In the genomic region with DNA sequence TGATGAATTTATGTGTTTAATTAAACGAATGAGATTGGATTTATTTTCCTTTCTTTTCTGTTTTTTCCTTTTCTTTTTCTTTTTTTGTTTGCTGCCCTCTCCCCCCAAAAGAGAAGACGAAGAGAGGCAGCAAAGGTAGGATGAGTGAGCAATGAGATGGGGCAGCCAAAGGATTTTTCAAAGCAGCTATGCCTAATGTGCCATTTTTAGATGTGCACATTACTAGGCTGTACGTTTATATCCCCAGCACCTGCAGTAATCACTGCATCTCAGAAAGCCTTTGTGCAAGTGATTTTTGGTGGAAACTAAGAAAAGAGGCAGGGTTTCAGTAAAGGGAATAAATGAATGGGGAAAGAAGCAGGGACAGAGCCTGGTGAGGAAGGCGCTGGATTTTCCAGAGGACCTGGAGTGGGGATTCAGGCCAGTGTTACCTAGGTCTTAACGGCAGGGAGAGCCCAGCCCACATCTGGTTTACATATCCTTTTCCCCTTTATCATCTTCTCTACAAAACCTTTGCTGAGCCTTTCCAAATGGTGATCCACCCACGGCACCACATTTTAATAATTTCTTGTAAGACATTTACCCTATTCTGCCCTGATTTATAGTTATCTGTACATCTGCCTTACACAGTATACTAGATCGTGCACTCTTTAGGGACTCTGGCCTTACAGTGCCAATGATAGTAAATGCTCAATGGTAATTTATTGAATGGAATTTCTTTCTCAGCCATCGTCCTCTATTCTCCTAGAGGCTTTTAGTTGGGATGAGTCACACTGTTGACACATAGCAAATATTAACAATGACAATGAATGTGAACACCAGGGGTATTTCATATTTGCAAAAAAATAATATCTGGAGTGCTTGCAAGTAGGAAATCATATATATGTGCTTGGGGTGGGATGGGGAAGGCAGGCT, we compare ENCODE assay signal across 1 cellular context.
TF ChIP-seq lines count a peak whose summit lies in the region.

No MANE protein-coding gene starts in this region.

TF ChIP-seq in HepG2, 621 proteins besides CTCF, POLR2A, EP300 and RAD21 (continued from another document and continues in another):
- TF ChIP-seq TBX3 (IDR thresholded peaks at IDR 0.05; ENCODE audit: borderline replicate concordance) = no peak
- no peak for TF ChIP-seq FOXK1 (CRISPR knock-in tag; IDR thresholded peaks at IDR 0.05; ENCODE audit: borderline replicate concordance, low read depth)
- TF ChIP-seq ZNF607 (CRISPR knock-in tag; IDR thresholded peaks at IDR 0.05; ENCODE audit: borderline replicate concordance) = no peak
- no peak for TF ChIP-seq ZNF460 (CRISPR knock-in tag; IDR thresholded peaks at IDR 0.05; ENCODE audit: borderline replicate concordance)
- TF ChIP-seq, protein P1, sequence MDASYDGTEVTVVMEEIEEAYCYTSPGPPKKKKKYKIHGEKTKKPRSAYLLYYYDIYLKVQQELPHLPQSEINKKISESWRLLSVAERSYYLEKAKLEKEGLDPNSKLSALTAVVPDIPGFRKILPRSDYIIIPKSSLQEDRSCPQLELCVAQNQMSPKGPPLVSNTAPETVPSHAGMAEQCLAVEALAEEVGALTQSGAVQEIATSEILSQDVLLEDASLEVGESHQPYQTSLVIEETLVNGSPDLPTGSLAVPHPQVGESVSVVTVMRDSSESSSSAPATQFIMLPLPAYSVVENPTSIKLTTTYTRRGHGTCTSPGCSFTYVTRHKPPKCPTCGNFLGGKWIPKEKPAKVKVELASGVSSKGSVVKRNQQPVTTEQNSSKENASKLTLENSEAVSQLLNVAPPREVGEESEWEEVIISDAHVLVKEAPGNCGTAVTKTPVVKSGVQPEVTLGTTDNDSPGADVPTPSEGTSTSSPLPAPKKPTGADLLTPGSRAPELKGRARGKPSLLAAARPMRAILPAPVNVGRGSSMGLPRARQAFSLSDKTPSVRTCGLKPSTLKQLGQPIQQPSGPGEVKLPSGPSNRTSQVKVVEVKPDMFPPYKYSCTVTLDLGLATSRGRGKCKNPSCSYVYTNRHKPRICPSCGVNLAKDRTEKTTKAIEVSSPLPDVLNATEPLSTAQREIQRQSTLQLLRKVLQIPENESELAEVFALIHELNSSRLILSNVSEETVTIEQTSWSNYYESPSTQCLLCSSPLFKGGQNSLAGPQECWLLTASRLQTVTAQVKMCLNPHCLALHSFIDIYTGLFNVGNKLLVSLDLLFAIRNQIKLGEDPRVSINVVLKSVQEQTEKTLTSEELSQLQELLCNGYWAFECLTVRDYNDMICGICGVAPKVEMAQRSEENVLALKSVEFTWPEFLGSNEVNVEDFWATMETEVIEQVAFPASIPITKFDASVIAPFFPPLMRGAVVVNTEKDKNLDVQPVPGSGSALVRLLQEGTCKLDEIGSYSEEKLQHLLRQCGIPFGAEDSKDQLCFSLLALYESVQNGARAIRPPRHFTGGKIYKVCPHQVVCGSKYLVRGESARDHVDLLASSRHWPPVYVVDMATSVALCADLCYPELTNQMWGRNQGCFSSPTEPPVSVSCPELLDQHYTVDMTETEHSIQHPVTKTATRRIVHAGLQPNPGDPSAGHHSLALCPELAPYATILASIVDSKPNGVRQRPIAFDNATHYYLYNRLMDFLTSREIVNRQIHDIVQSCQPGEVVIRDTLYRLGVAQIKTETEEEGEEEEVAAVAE (CRISPR knock-in tag; IDR thresholded peaks at IDR 0.05; ENCODE audit: borderline replicate concordance) = no peak
- TF ChIP-seq, protein P2, sequence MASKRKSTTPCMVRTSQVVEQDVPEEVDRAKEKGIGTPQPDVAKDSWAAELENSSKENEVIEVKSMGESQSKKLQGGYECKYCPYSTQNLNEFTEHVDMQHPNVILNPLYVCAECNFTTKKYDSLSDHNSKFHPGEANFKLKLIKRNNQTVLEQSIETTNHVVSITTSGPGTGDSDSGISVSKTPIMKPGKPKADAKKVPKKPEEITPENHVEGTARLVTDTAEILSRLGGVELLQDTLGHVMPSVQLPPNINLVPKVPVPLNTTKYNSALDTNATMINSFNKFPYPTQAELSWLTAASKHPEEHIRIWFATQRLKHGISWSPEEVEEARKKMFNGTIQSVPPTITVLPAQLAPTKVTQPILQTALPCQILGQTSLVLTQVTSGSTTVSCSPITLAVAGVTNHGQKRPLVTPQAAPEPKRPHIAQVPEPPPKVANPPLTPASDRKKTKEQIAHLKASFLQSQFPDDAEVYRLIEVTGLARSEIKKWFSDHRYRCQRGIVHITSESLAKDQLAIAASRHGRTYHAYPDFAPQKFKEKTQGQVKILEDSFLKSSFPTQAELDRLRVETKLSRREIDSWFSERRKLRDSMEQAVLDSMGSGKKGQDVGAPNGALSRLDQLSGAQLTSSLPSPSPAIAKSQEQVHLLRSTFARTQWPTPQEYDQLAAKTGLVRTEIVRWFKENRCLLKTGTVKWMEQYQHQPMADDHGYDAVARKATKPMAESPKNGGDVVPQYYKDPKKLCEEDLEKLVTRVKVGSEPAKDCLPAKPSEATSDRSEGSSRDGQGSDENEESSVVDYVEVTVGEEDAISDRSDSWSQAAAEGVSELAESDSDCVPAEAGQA (IDR thresholded peaks at IDR 0.05; ENCODE audit: low read depth) = no peak
- TF ChIP-seq, protein P2 (CRISPR knock-in tag; IDR thresholded peaks at IDR 0.05; ENCODE audit: borderline replicate concordance) = no peak
- TF ChIP-seq, protein P3, sequence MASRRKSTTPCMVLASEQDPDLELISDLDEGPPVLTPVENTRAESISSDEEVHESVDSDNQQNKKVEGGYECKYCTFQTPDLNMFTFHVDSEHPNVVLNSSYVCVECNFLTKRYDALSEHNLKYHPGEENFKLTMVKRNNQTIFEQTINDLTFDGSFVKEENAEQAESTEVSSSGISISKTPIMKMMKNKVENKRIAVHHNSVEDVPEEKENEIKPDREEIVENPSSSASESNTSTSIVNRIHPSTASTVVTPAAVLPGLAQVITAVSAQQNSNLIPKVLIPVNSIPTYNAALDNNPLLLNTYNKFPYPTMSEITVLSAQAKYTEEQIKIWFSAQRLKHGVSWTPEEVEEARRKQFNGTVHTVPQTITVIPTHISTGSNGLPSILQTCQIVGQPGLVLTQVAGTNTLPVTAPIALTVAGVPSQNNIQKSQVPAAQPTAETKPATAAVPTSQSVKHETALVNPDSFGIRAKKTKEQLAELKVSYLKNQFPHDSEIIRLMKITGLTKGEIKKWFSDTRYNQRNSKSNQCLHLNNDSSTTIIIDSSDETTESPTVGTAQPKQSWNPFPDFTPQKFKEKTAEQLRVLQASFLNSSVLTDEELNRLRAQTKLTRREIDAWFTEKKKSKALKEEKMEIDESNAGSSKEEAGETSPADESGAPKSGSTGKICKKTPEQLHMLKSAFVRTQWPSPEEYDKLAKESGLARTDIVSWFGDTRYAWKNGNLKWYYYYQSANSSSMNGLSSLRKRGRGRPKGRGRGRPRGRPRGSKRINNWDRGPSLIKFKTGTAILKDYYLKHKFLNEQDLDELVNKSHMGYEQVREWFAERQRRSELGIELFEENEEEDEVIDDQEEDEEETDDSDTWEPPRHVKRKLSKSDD (CRISPR knock-in tag; IDR thresholded peaks at IDR 0.05; ENCODE audit: low read depth) = no peak
- no peak for TF ChIP-seq ATAD3A (CRISPR knock-in tag; IDR thresholded peaks at IDR 0.05)
- no peak for TF ChIP-seq KDM2A (CRISPR knock-in tag; IDR thresholded peaks at IDR 0.05; ENCODE audit: borderline replicate concordance, low read depth)
- no peak for TF ChIP-seq CBX1 (IDR thresholded peaks at IDR 0.05; ENCODE audit: low read depth)
- TF ChIP-seq ZBTB7B (CRISPR knock-in tag; IDR thresholded peaks at IDR 0.05) = no peak
- TF ChIP-seq GABPB1 (CRISPR knock-in tag; IDR thresholded peaks at IDR 0.05) = no peak
- TF ChIP-seq ZBTB3 (CRISPR knock-in tag; IDR thresholded peaks at IDR 0.05; ENCODE audit: borderline replicate concordance, low read depth) = no peak
- TF ChIP-seq ARNT2 (CRISPR knock-in tag; IDR thresholded peaks at IDR 0.05; ENCODE audit: low read depth) = no peak
- no peak for TF ChIP-seq HOXA5 (CRISPR knock-in tag; IDR thresholded peaks at IDR 0.05)
- no peak for TF ChIP-seq ZNF556 (CRISPR knock-in tag; IDR thresholded peaks at IDR 0.05; ENCODE audit: borderline replicate concordance)
- TF ChIP-seq, protein P4, sequence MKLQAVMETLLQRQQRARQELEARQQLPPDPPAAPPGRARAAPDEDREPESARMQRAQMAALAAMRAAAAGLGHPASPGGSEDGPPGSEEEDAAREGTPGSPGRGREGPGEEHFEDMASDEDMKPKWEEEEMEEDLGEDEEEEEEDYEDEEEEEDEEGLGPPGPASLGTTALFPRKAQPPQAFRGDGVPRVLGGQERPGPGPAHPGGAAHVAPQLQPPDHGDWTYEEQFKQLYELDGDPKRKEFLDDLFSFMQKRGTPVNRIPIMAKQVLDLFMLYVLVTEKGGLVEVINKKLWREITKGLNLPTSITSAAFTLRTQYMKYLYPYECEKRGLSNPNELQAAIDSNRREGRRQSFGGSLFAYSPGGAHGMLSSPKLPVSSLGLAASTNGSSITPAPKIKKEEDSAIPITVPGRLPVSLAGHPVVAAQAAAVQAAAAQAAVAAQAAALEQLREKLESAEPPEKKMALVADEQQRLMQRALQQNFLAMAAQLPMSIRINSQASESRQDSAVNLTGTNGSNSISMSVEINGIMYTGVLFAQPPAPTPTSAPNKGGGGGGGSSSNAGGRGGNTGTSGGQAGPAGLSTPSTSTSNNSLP (IDR thresholded peaks at IDR 0.05; ENCODE audit: low read depth, low read length) = peak; percentile 75; the same call in 1 of the 2 replicates
- TF ChIP-seq KLF9 (CRISPR knock-in tag; IDR thresholded peaks at IDR 0.05; ENCODE audit: low read depth) = no peak
- TF ChIP-seq PHF20 (CRISPR knock-in tag; IDR thresholded peaks at IDR 0.05) = no peak
- no peak for TF ChIP-seq ZNF83 (CRISPR knock-in tag; IDR thresholded peaks at IDR 0.05; ENCODE audit: borderline replicate concordance)
- TF ChIP-seq, protein P5, sequence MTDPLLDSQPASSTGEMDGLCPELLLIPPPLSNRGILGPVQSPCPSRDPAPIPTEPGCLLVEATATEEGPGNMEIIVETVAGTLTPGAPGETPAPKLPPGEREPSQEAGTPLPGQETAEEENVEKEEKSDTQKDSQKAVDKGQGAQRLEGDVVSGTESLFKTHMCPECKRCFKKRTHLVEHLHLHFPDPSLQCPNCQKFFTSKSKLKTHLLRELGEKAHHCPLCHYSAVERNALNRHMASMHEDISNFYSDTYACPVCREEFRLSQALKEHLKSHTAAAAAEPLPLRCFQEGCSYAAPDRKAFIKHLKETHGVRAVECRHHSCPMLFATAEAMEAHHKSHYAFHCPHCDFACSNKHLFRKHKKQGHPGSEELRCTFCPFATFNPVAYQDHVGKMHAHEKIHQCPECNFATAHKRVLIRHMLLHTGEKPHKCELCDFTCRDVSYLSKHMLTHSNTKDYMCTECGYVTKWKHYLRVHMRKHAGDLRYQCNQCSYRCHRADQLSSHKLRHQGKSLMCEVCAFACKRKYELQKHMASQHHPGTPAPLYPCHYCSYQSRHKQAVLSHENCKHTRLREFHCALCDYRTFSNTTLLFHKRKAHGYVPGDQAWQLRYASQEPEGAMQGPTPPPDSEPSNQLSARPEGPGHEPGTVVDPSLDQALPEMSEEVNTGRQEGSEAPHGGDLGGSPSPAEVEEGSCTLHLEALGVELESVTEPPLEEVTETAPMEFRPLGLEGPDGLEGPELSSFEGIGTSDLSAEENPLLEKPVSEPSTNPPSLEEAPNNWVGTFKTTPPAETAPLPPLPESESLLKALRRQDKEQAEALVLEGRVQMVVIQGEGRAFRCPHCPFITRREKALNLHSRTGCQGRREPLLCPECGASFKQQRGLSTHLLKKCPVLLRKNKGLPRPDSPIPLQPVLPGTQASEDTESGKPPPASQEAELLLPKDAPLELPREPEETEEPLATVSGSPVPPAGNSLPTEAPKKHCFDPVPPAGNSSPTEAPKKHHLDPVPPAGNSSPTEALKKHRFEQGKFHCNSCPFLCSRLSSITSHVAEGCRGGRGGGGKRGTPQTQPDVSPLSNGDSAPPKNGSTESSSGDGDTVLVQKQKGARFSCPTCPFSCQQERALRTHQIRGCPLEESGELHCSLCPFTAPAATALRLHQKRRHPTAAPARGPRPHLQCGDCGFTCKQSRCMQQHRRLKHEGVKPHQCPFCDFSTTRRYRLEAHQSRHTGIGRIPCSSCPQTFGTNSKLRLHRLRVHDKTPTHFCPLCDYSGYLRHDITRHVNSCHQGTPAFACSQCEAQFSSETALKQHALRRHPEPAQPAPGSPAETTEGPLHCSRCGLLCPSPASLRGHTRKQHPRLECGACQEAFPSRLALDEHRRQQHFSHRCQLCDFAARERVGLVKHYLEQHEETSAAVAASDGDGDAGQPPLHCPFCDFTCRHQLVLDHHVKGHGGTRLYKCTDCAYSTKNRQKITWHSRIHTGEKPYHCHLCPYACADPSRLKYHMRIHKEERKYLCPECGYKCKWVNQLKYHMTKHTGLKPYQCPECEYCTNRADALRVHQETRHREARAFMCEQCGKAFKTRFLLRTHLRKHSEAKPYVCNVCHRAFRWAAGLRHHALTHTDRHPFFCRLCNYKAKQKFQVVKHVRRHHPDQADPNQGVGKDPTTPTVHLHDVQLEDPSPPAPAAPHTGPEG (CRISPR knock-in tag; IDR thresholded peaks at IDR 0.05) = no peak
- no peak for TF ChIP-seq ZNF850 (CRISPR knock-in tag; conservative IDR thresholded peaks at IDR 0.05)
- TF ChIP-seq ZNF274 (CRISPR knock-in tag; IDR thresholded peaks at IDR 0.05) = no peak
- no peak for TF ChIP-seq ZNF788 (CRISPR knock-in tag; IDR thresholded peaks at IDR 0.05; ENCODE audit: borderline replicate concordance)
- TF ChIP-seq, protein P6, sequence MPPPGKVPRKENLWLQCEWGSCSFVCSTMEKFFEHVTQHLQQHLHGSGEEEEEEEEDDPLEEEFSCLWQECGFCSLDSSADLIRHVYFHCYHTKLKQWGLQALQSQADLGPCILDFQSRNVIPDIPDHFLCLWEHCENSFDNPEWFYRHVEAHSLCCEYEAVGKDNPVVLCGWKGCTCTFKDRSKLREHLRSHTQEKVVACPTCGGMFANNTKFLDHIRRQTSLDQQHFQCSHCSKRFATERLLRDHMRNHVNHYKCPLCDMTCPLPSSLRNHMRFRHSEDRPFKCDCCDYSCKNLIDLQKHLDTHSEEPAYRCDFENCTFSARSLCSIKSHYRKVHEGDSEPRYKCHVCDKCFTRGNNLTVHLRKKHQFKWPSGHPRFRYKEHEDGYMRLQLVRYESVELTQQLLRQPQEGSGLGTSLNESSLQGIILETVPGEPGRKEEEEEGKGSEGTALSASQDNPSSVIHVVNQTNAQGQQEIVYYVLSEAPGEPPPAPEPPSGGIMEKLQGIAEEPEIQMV (CRISPR knock-in tag; IDR thresholded peaks at IDR 0.05; ENCODE audit: low read depth) = no peak
